In the genomic region with DNA sequence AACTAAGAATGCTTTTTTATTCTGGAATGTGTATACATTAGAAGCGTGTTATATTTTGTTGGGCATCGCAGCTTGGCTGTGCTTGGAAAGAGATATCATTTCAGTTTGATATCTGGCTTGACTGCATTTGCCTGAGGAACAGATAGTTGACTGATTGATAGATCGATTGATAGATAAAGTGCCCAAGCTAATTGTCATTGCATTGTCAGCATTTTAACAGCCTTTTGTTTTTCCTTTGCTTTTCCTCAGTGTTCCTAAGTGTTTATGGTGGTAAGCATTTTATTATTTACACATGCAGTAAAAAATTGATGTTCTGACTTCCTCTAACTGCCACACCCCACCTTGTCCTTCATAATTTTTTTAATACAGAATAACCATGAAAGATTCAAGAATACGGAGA, we compare ENCODE assay signal across 30 cellular contexts.
"Had no signal": no experiment of that assay in that cellular context is flagged by ENCODE, and none has a peak within 500 bp of the region (broad histone marks: within the 10 kb centered on the region; RNA-seq: fewer than 3 reads in every experiment).

No MANE protein-coding gene starts in this region.

- H3K4me2 ChIP-seq: neural progenitor cell, smooth muscle cell had no signal

- H3K36me3 ChIP-seq: neural progenitor cell, ovary, spleen, suprapubic skin, tibial artery, transverse colon, upper lobe of right lung, uterus had no signal

- ATAC-seq: naive thymus-derived CD8-positive, alpha-beta T cell; natural killer cell treated with Interleukin-12 subunit alpha and Interleukin-12 subunit beta and Interleukin-15 and Interleukin-18, amount 100 ng/mL, for 72 hours; psoas muscle; right cardiac atrium; sciatic nerve; stimulated activated memory B cell treated with anti-CD40 and anti-IgM and Interleukin-4, amounts not matched to agents 10 μg/mL and 1 μg/mL and 100 μg/mL, for 72 hours; stimulated activated naive CD8-positive, alpha-beta T cell treated with anti-CD3 and anti-CD28 coated beads, Interleukin-15, amount 100 ng/mL, for 72 hours; stimulated activated naive CD8-positive, alpha-beta T cell treated with anti-CD3 and anti-CD28 coated beads, Interleukin-15, Interleukin-2, amounts not matched to agents 100 U/mL and 50 U/mL, for 24 hours; upper lobe of right lung had no signal

- H3K27me3 ChIP-seq: neural progenitor cell, ovary, spleen, suprapubic skin, testis, tibial artery, transverse colon, upper lobe of right lung, uterus had no signal

- H3K27ac ChIP-seq: neural progenitor cell, ovary, parathyroid adenoma, psoas muscle, skin epidermis, spleen, suprapubic skin, testis, tibial artery, transverse colon, upper lobe of right lung, uterus had no signal

- H3K9me3 ChIP-seq: ovary, psoas muscle, spleen, suprapubic skin, testis, tibial artery, transverse colon, upper lobe of right lung, uterus had no signal

- H3K79me2 ChIP-seq: parathyroid adenoma had no signal

- H3K9ac ChIP-seq: neural progenitor cell, parathyroid adenoma had no signal

- H3K4me3 ChIP-seq: neural progenitor cell, ovary, psoas muscle, skin epidermis, smooth muscle cell, spleen, suprapubic skin, testis, tibial artery, transverse colon, upper lobe of right lung, uterus had no signal

- DNase-seq: naive thymus-derived CD8-positive, alpha-beta T cell; nephron progenitor cell; occipital lobe; ovary; posterior cingulate gyrus; psoas muscle; right cardiac atrium; spleen; stimulated activated CD4-positive, alpha-beta T cell treated with anti-CD3 and anti-CD28 coated beads, Interleukin-12 subunit alpha, Interleukin-12 subunit beta, amount 100 ng/mL, for 4 hours; stimulated activated CD4-positive, alpha-beta T cell treated with anti-CD3 and anti-CD28 coated beads, Interleukin-1b, Interleukin-23, amount 100 ng/mL, for 48 hours; stimulated activated CD4-positive, alpha-beta T cell treated with anti-CD3 and anti-CD28 coated beads, Interleukin-4, amount 100 ng/mL, for 1 hour; stimulated activated CD4-positive, alpha-beta T cell treated with anti-CD3 and anti-CD28 coated beads, Interleukin-4, amount 100 ng/mL, for 4 hours; stimulated activated CD8-positive, alpha-beta memory T cell treated with anti-CD3 and anti-CD28 coated beads, Interleukin-4, amount 100 ng/mL, for 48 hours; stimulated activated naive CD4-positive, alpha-beta T cell; stimulated activated naive CD8-positive, alpha-beta T cell treated with anti-CD3 and anti-CD28 coated beads, Interleukin-15, amount 100 ng/mL, for 72 hours; stimulated activated naive CD8-positive, alpha-beta T cell treated with anti-CD3 and anti-CD28 coated beads, Interleukin-15, Interleukin-2, amounts not matched to agents 100 U/mL and 50 U/mL, for 24 hours; substantia nigra; testis; tibial artery; transverse colon; upper lobe of right lung; uterus had no signal

- H2AFZ ChIP-seq: neural progenitor cell, parathyroid adenoma had no signal

- H3K4me1 ChIP-seq: neural progenitor cell, parathyroid adenoma, psoas muscle, spleen, suprapubic skin, testis, tibial artery, upper lobe of right lung, uterus had no signal
